In genomic region chr5:16465544-16466432, GRCh38 we compare ENCODE assay signal across 2 cellular contexts.
TF ChIP-seq lines count a peak whose summit lies in the region.

Gene ZNF622 (minus strand): TSS chr5:16465800. CDS start chr5:16465665, 135 bp downstream.

TF ChIP-seq in IMR-90, 13 proteins besides CTCF, POLR2A, EP300 and RAD21:
- TF ChIP-seq, protein P1, sequence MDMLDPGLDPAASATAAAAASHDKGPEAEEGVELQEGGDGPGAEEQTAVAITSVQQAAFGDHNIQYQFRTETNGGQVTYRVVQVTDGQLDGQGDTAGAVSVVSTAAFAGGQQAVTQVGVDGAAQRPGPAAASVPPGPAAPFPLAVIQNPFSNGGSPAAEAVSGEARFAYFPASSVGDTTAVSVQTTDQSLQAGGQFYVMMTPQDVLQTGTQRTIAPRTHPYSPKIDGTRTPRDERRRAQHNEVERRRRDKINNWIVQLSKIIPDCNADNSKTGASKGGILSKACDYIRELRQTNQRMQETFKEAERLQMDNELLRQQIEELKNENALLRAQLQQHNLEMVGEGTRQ (IDR thresholded peaks at IDR 0.05; ENCODE audit: low read depth, low read length): 0 out of 2 replicates have a peak, but pooled peaks have one; percentile 3
- TF ChIP-seq CEBPB (IDR thresholded peaks at IDR 0.05; ENCODE audit: low read depth, low read length) (no peak), FOS (IDR thresholded peaks at IDR 0.05; ENCODE audit: low read depth, low read length) (no peak), SMC3 (IDR thresholded peaks at IDR 0.05; ENCODE audit: low read depth, low read length) (no peak), ELK1 (IDR thresholded peaks at IDR 0.05; ENCODE audit: borderline replicate concordance, low read depth, low read length) (no peak), MAZ (IDR thresholded peaks at IDR 0.05; ENCODE audit: borderline replicate concordance, low read depth, low read length) (peak; percentile 56; the same call in 1 of the 2 replicates), RCOR1 (IDR thresholded peaks at IDR 0.05; ENCODE audit: insufficient replicate concordance, low read length) (no peak), BHLHE40 (IDR thresholded peaks at IDR 0.05; ENCODE audit: low read depth, low read length) (no peak)

TF ChIP-seq in endothelial cell of umbilical vein, 7 proteins besides CTCF, POLR2A, EP300 and RAD21:
- TF ChIP-seq FOS (IDR thresholded peaks at IDR 0.05; ENCODE audit: borderline replicate concordance, insufficient read depth, low read length): no peak
- no peak for TF ChIP-seq GATA2 (IDR thresholded peaks at IDR 0.05; ENCODE audit: insufficient read depth, insufficient read length, low read depth, low read length)
- peak; percentile 30 for TF ChIP-seq MYC (IDR thresholded peaks at IDR 0.05; ENCODE audit: low read depth, low read length)
- TF ChIP-seq EZH2 (IDR thresholded peaks at IDR 0.05; ENCODE audit: borderline replicate concordance, low read depth, low read length, severe bottlenecking): no peak
- no peak for TF ChIP-seq JUN (IDR thresholded peaks at IDR 0.05; ENCODE audit: borderline replicate concordance, insufficient read depth, insufficient read length, low read depth)
- TF ChIP-seq MAX (IDR thresholded peaks at IDR 0.05; ENCODE audit: insufficient read depth, insufficient read length): no peak
- TF ChIP-seq POLR2AphosphoS5 (IDR thresholded peaks at IDR 0.05; ENCODE audit: insufficient read depth, low read depth, low read length): peak; percentile 65
